Comparison of ENCODE assay signal across 27 cellular contexts in the genomic region with DNA sequence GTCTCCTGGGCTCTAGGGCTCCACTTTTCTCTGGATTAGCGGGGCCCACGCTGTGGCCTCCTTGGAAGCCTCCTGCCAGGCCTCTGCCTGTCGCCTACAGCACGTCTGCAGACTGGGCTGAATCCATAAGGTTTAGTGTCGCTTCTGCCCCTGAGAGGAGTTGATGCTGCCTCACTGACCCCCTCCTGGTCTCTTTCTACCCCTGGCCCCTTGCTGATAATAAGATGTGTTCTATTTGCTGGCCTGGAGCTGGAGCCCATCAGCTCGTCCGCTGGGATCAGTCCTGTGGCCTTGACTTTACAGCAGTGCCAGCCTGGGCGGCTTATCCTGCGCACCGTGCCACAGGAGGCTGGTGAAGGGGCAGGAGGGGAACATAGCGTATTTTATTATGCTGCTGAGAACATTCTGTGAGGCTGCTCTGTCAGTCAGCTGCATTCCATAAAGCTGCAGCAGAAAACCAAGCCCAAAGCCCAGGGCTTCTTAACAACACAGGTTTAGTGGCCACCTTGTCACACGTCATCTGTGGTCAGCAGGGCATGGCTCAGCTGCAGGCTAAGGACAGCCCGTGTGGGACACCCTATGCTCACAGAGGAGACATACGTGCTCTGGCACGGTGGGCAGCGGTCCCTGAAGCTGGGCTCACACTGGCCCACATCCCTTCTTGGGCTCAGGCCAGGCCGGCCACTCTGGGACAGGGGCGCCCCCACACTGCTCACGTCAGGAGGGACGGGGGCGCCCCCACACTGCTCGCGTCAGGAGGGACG. TPM values are rescaled to one million over a fixed set of nuclear protein-coding genes. Genes with fewer than 3 reads are reported as not detected.
DNase-seq lines count a peak whose midpoint lies in the region; ATAC-seq and TF ChIP-seq lines count a peak whose summit lies in the region.
"Had no signal": no experiment of that assay in that cellular context is flagged by ENCODE, and none has a peak within 500 bp of the region (broad histone marks: within the 10 kb centered on the region; RNA-seq: fewer than 3 reads in every experiment).

No MANE protein-coding gene starts in this region.

- H3K4me1 ChIP-seq in right atrium auricular region: no peaks in the 10 kb centered on the region
- H3K4me1 ChIP-seq in adrenal gland (replicated peaks in 1 of 2): peaks cover 17 to 23% of the 10 kb centered on the region in 2 donors
- peaks cover 0 to 9% (median 0%) of the 10 kb centered on the region in 6 donors for H3K4me1 ChIP-seq in spleen

- WGBS in adrenal gland, 4 donors: 63 to 72% (median 69%) methylated on average over 14 to 21 of the region's 24 CpGs
- WGBS in spleen, 5 donors: 87 to 92% (median 89%) methylated on average over 13 to 24 of the region's 24 CpGs

- DNase-seq in left ventricle myocardium superior (peak; percentile 16), right atrium auricular region (ENCODE audit: low spot score) (no peak), adrenal gland (peak in 5 of 7 donors; percentile 38 to 67 (median 53)), left kidney (ENCODE audit: low read depth, low spot score) (peak; percentile 48), spleen (peak; percentile 45), HK-2 (ENCODE audit: unreplicated experiment) (no peak), occipital lobe (lab: John Stamatoyannopoulos, UW) (no peak), AG08396 (ENCODE audit: low spot score) (no peak)
- DNase-seq: activated CD4-positive, alpha-beta T cell treated with anti-CD3 and anti-CD28 coated beads for 1 hour; activated CD8-positive, alpha-beta T cell treated with anti-CD3 and anti-CD28 coated beads for 36 hours; BE2C; DMS153; effector CD8-positive, alpha-beta T cell; erythroblast; KG1; kidney glomerular epithelial cell; mesenchymal stem cell; MG63; NCI-H1417 treated with DMSO at 0.1 percent for 48 hours; NCI-H345; NCI-H748 treated with DMSO at 0.1 percent for 48 hours; nucleus accumbens; RPMI8226; SK-N-SH; stimulated activated CD4-positive, alpha-beta T cell treated with anti-CD3 and anti-CD28 coated beads, Interleukin-2, amount 100 ng/mL, for 48 hours; T-helper 17 cell had no signal

- H3K4me3 ChIP-seq in right atrium auricular region: no peak overlapping the region
- no peak overlapping the region for H3K4me3 ChIP-seq in adrenal gland
- no peak overlapping the region for H3K4me3 ChIP-seq in spleen
- H3K4me3 ChIP-seq: MG63 had no signal

- H3K9me3 ChIP-seq in right atrium auricular region (no peaks in the 10 kb centered on the region), adrenal gland (replicated peaks in 1 of 3) (no peaks in the 10 kb centered on the region), spleen (no peaks in the 10 kb centered on the region)
- H3K9me3 ChIP-seq: BE2C, MG63, SK-N-SH had no signal

- TF ChIP-seq POLR2A in adrenal gland (IDR thresholded peaks at IDR 0.05) (no peak), spleen (IDR thresholded peaks at IDR 0.05) (no peak)

- intact Hi-C loops in left ventricle myocardium superior (cut with micrococcal nuclease) (no loop called here), adrenal gland (cut with DNase I) (no loop called here), spleen (cut with DNase I; ENCODE audit: low total_unique reads) (no loop called here)

- H3K27me3 ChIP-seq in right atrium auricular region: no peaks in the 10 kb centered on the region
- no peaks in the 10 kb centered on the region for H3K27me3 ChIP-seq in adrenal gland
- no peaks in the 10 kb centered on the region for H3K27me3 ChIP-seq in spleen (replicated peaks in 1 of 7)
- H3K27me3 ChIP-seq: BE2C, MG63 had no signal

- ATAC-seq in left ventricle myocardium superior: no peak
- ATAC-seq: activated CD8-positive, alpha-beta T cell treated with anti-CD3 and anti-CD28 coated beads for 36 hours; T-helper 17 cell had no signal

- H3K27ac ChIP-seq in right atrium auricular region: no peak overlapping the region
- H3K27ac ChIP-seq in adrenal gland: peak overlapping the region in 2 of 5 donors; percentile 7 to 22
- no peak overlapping the region for H3K27ac ChIP-seq in spleen

- H3K36me3 ChIP-seq in right atrium auricular region: peaks cover 12% of the 10 kb centered on the region
- H3K36me3 ChIP-seq in adrenal gland (replicated peaks in 1 of 2): peaks cover 0 to 8% of the 10 kb centered on the region in 2 donors
- peaks cover 0 to 22% (median 3%) of the 10 kb centered on the region in 6 donors for H3K36me3 ChIP-seq in spleen
- H3K36me3 ChIP-seq: BE2C, MG63 had no signal

- no peak for TF ChIP-seq CTCF in right atrium auricular region (IDR thresholded peaks at IDR 0.05)
- TF ChIP-seq CTCF in adrenal gland (IDR thresholded peaks at IDR 0.05): no peak
- no peak for TF ChIP-seq CTCF in spleen (IDR thresholded peaks at IDR 0.05 in 8 of 11, conservative IDR thresholded peaks at IDR 0.05 in 3 of 11)

RNA-seq across cellular contexts. Expression of a gene that starts 29.3 kb away (rescaled TPM):
- total RNA-seq in left ventricle myocardium superior (0.67 TPM), right atrium auricular region (not detected), adrenal gland (under 1 TPM in 4 of 8 donors, not detected in 4; 0.12 to 0.51 (median 0.18) TPM), spleen (under 1 TPM in 2 of 7 donors, not detected in 5; 0.32 to 0.47 TPM), occipital lobe (1.2 TPM)
- polyA plus RNA-seq in adrenal gland (under 1 TPM in 2 of 3 donors, not detected in 1; 0.64 to 0.84 TPM), spleen (under 1 TPM; 0.11 to 0.35 (median 0.22) TPM)
- total RNA-seq: activated CD8-positive, alpha-beta T cell treated with anti-CD3 and anti-CD28 coated beads for 36 hours; subcutaneous adipose tissue; T-helper 17 cell had no signal

RNA-seq across cellular contexts. Expression of a gene that starts 50.7 kb away (rescaled TPM):
- total RNA-seq in left ventricle myocardium superior (35.5 TPM), right atrium auricular region (10 to 100 TPM; 31.0 to 68.9 TPM), adrenal gland (1 to 10 TPM in 6 of 8 donors, under 1 TPM in 2; 0.18 to 4.2 (median 1.4) TPM), spleen (1 to 10 TPM in 6 of 7 donors, under 1 TPM in 1; 0.69 to 7.1 (median 1.6) TPM), occipital lobe (not detected)
- polyA plus RNA-seq in adrenal gland (1 to 10 TPM in 1 of 3 donors, under 1 TPM in 1, not detected in 1; 0.98 to 3.1 TPM), spleen (10 to 100 TPM in 1 of 3 donors, 1 to 10 TPM in 2; 1.7 to 13.5 (median 8.7) TPM)
- total RNA-seq: activated CD8-positive, alpha-beta T cell treated with anti-CD3 and anti-CD28 coated beads for 36 hours; subcutaneous adipose tissue; T-helper 17 cell had no signal
- polyA plus RNA-seq: SK-N-SH had no signal

Comparison
In these comparisons a context has a peak if more than half of its experiments do, and no peak if none do; other contexts are left out.
1. DNase-seq: peak in left ventricle myocardium superior (single experiment), adrenal gland (5 of 7), left kidney (single experiment) and spleen (single experiment); none in right atrium auricular region (single experiment), HK-2 (single experiment), occipital lobe (single experiment) and AG08396 (single experiment).